20 cellular contexts compared by ENCODE assay signal in genomic region chr2:71555798-71556454, GRCh38.
DNase-seq lines count a peak whose midpoint lies in the region; ATAC-seq, FAIRE-seq and TF ChIP-seq lines count a peak whose summit lies in the region.
"Had no signal": no experiment of that assay in that cellular context is flagged by ENCODE, and none has a peak within 500 bp of the region (broad histone marks: within the 10 kb centered on the region; RNA-seq: fewer than 3 reads in every experiment).

No MANE protein-coding gene starts in this region.

- H3K4me3 Mint-ChIP-seq in activated CD4-positive, alpha-beta T cell treated with anti-CD3 and anti-CD28 coated beads, Interleukin-2, amount 10 ng/mL, durations not matched to agents 24 days and 14 days, result no peak overlapping the region
- H3K4me3 Mint-ChIP-seq: CD14-positive monocyte, IgD-negative memory B cell had no signal

- TF ChIP-seq EP300 in Ishikawa (IDR thresholded peaks at IDR 0.05; ENCODE audit: borderline replicate concordance), result no peak
- TF ChIP-seq EP300 in HepG2 (IDR thresholded peaks at IDR 0.05; ENCODE audit: low read depth in 2 of 2, low read length in 2 of 2), result peak; percentile 38 to 72; a peak in 2 of 4 replicates
- no peak; the same call in 1 of the 2 replicates for TF ChIP-seq EP300 in HepG2 (CRISPR knock-in tag; IDR thresholded peaks at IDR 0.05; ENCODE audit: borderline replicate concordance)

- TF ChIP-seq POLR2A in HepG2 (IDR thresholded peaks at IDR 0.05; ENCODE audit: insufficient read depth in 1 of 2, low read depth in 2 of 2, low read length in 2 of 2), result no peak; a peak in 2 of 4 replicates

- WGBS in HepG2 (ENCODE audit: low lambda C conversion rate), result 4% methylated on average over 14 of the region's 21 CpGs
- 45 to 47% methylated on average over 21 of the region's 21 CpGs for WGBS in pancreas, 2 donors

- TF ChIP-seq CTCF in HepG2 (CRISPR knock-in tag; IDR thresholded peaks at IDR 0.05) (peak; percentile 24; the same call in 1 of the 2 replicates), pancreas (IDR thresholded peaks at IDR 0.05) (no peak)

- H4K20me1 ChIP-seq in HepG2 (ENCODE audit: insufficient read depth, low read length), result no peaks in the 10 kb centered on the region

- peak overlapping the region; percentile 74 for H3K4me2 ChIP-seq in HepG2 (ENCODE audit: low read depth, low read length)
- H3K4me2 ChIP-seq: A549 had no signal

- H3K36me3 ChIP-seq in HepG2 (replicated peaks in 1 of 2; ENCODE audit: control insufficient read depth in 1 of 2, insufficient read depth in 2 of 2, low read length in 2 of 2) (no peaks in the 10 kb centered on the region), pancreas (no peaks in the 10 kb centered on the region)
- H3K36me3 ChIP-seq: HAP-1 had no signal

- in situ Hi-C loops in HepG2 (cut with HindIII; ENCODE audit: extremely low pct_ligation_motif_present, low pct_unique_long_range_greater_than_20kb), result no loop called here

- H3K27me3 ChIP-seq in HepG2 (ENCODE audit: control insufficient read depth in 1 of 2, insufficient read depth in 2 of 2, low read length in 2 of 2), result peaks cover 0 to 3% of the 10 kb centered on the region in 2 experiments; a peak in 4 of 5 replicates
- no peaks in the 10 kb centered on the region for H3K27me3 ChIP-seq in pancreas

- H2AFZ ChIP-seq in HepG2 (ENCODE audit: low read length), result no peak overlapping the region

- no peak overlapping the region for H3K27ac Mint-ChIP-seq in activated CD4-positive, alpha-beta T cell treated with anti-CD3 and anti-CD28 coated beads, Interleukin-2, amount 10 ng/mL, durations not matched to agents 24 days and 14 days
- H3K27ac Mint-ChIP-seq: IgD-negative memory B cell had no signal

- ATAC-seq in HepG2 (peak; percentile 64), pancreas (peak; percentile 45 to 82 (median 68))
- ATAC-seq: A549 had no signal

- peak overlapping the region in 2 of 3 experiments; percentile 6 to 53; a peak in 4 of 6 replicates for H3K4me3 ChIP-seq in HepG2 (replicated peaks in 1 of 3; ENCODE audit: insufficient read depth in 1 of 3, low read depth in 2 of 3, low read length in 3 of 3)
- no peak overlapping the region for H3K4me3 ChIP-seq in pancreas
- H3K4me3 ChIP-seq: A549, HAP-1 had no signal

- no peak for TF ChIP-seq RAD21 in Ishikawa (IDR thresholded peaks at IDR 0.05; ENCODE audit: low read depth)
- no peak for TF ChIP-seq RAD21 in HepG2 (CRISPR knock-in tag; IDR thresholded peaks at IDR 0.05)

- POLR2A ChIA-PET in HepG2 (lab: Yijun Ruan, JAX), result no interaction called here

- H3K9me3 ChIP-seq in HepG2 (ENCODE audit: low read length), result no peaks in the 10 kb centered on the region
- no peaks in the 10 kb centered on the region for H3K9me3 ChIP-seq in pancreas
- H3K9me3 ChIP-seq: A549, Caco-2, HAP-1 had no signal

- no peaks in the 10 kb centered on the region for H3K4me1 Mint-ChIP-seq in activated CD4-positive, alpha-beta T cell treated with anti-CD3 and anti-CD28 coated beads, Interleukin-2, amount 10 ng/mL, durations not matched to agents 24 days and 14 days
- H3K4me1 Mint-ChIP-seq: CD14-positive monocyte, IgD-negative memory B cell had no signal

- H3K4me1 ChIP-seq in HepG2 (ENCODE audit: insufficient read depth, low read length) (peaks cover 67% of the 10 kb centered on the region), pancreas (no peaks in the 10 kb centered on the region)
- H3K4me1 ChIP-seq: HAP-1 had no signal

- peak; percentile 26 for FAIRE-seq in HepG2 (lab: Jason Lieb, UNC)
- FAIRE-seq in pancreas (lab: Jason Lieb, UNC), result no peak
- FAIRE-seq: A549 had no signal

- CTCF ChIA-PET in HepG2 (lab: Yijun Ruan, JAX; ENCODE audit: low intra/inter-chr PET ratio, low total read pairs), result no interaction called here

- no peaks in the 10 kb centered on the region for H3K9me3 Mint-ChIP-seq in activated CD4-positive, alpha-beta T cell treated with anti-CD3 and anti-CD28 coated beads, Interleukin-2, amount 10 ng/mL, durations not matched to agents 24 days and 14 days
- H3K9me3 Mint-ChIP-seq: CD14-positive monocyte, IgD-negative memory B cell had no signal

- BruUV-seq in HepG2 (replicated peaks; lab: Mats Ljungman, UMichigan), result no TSS peak

- H3K27ac ChIP-seq in HepG2 (ENCODE audit: extremely low read length, insufficient read depth, low read length) (peak overlapping the region; percentile 37), pancreas (peak overlapping the region; percentile 18 to 55 (median 36))
- H3K27ac ChIP-seq: A549 had no signal

- intact Hi-C loops in HepG2 (cut with micrococcal nuclease; ENCODE audit: unreplicated experiment) (no loop called here), pancreas (cut with DNase I) (no loop called here)
- intact Hi-C loops in activated CD4-positive, alpha-beta T cell treated with anti-CD3 and anti-CD28 coated beads, Interleukin-2, amount 10 ng/mL, durations not matched to agents 24 days and 14 days (cut with micrococcal nuclease), result no loop called here

- H3K36me3 Mint-ChIP-seq in activated CD4-positive, alpha-beta T cell treated with anti-CD3 and anti-CD28 coated beads, Interleukin-2, amount 10 ng/mL, durations not matched to agents 24 days and 14 days (ENCODE audit: low read depth), result no peaks in the 10 kb centered on the region
- H3K36me3 Mint-ChIP-seq: IgD-negative memory B cell had no signal

- H3K9ac ChIP-seq in HepG2 (ENCODE audit: insufficient read depth, low read depth, low read length), result peak overlapping the region; percentile 33

- no peaks in the 10 kb centered on the region for H3K79me2 ChIP-seq in HepG2 (ENCODE audit: insufficient read depth, low read length)

- H3K27me3 Mint-ChIP-seq in activated CD4-positive, alpha-beta T cell treated with anti-CD3 and anti-CD28 coated beads, Interleukin-2, amount 10 ng/mL, durations not matched to agents 24 days and 14 days, result no peaks in the 10 kb centered on the region

- peak; percentile 17 for DNase-seq in COLO668 (lab: John Stamatoyannopoulos, UW; ENCODE audit: unreplicated experiment)
- peak; percentile 52 for DNase-seq in HepG2 (ENCODE audit: low spot score)
- DNase-seq in pancreas, result peak in 4 of 6 donors; percentile 39 to 60 (median 56)
- no peak for DNase-seq in cortex of kidney (lab: John Stamatoyannopoulos, UW)
- no peak for DNase-seq in activated CD4-positive, alpha-beta T cell treated with anti-CD3 and anti-CD28 coated beads, Interleukin-2, amount 10 ng/mL, durations not matched to agents 24 days and 14 days
- DNase-seq in OCI-M1 (lab: John Stamatoyannopoulos, UW), result no peak
- DNase-seq in stimulated activated naive CD4-positive, alpha-beta T cell (lab: John Stamatoyannopoulos, UW), result no peak
- DNase-seq: Caco-2; DMS53; MV-4-11; NCI-H1436; NCI-H2081; NCI-H2227 treated with DMSO at 0.1 percent for 48 hours; NCI-H69; NK-92 treated with Interleukin-12 subunit alpha and Interleukin-12 subunit beta, amount 100 ng/mL, for 24 hours had no signal

TF ChIP-seq in Ishikawa, 13 proteins besides CTCF, POLR2A, EP300 and RAD21 (continues in another document):
- TF ChIP-seq MAX (IDR thresholded peaks at IDR 0.05) (no peak), NFIC (IDR thresholded peaks at IDR 0.05) (peak; percentile 13; the same call in 1 of the 2 replicates), ZBTB7A (IDR thresholded peaks at IDR 0.05; ENCODE audit: low read depth) (no peak), FOXM1 (IDR thresholded peaks at IDR 0.05; ENCODE audit: borderline replicate concordance, low read depth) (no peak), TCF12 (IDR thresholded peaks at IDR 0.05; ENCODE audit: low read depth) (0 out of 2 replicates have a peak, but pooled peaks have one; percentile 51), TEAD4 (IDR thresholded peaks at IDR 0.05) (no peak)

TF ChIP-seq in HepG2, 621 proteins besides CTCF, POLR2A, EP300 and RAD21 (continues in another document):
- TF ChIP-seq MYC (CRISPR knock-in tag; IDR thresholded peaks at IDR 0.05; ENCODE audit: borderline replicate concordance) (peak; percentile 78; the same call in 1 of the 2 replicates), HNF1B (CRISPR knock-in tag; IDR thresholded peaks at IDR 0.05) (peak; percentile 34; the same call in 1 of the 2 replicates), ZNF710 (CRISPR knock-in tag; IDR thresholded peaks at IDR 0.05; ENCODE audit: borderline replicate concordance) (peak; percentile 72), SMAD9 (CRISPR knock-in tag; IDR thresholded peaks at IDR 0.05) (no peak), ZKSCAN5 (CRISPR knock-in tag; IDR thresholded peaks at IDR 0.05) (peak; percentile 62; the same call in 1 of the 2 replicates), TGIF2 (CRISPR knock-in tag; IDR thresholded peaks at IDR 0.05) (no peak)

Comparison
In these comparisons a context has a peak if more than half of its experiments do, and no peak if none do; other contexts are left out.
1. DNase-seq: peak in COLO668 (single experiment), HepG2 (single experiment) and pancreas (4 of 6); none in cortex of kidney (single experiment), activated CD4-positive, alpha-beta T cell treated with anti-CD3 and anti-CD28 coated beads, Interleukin-2, amount 10 ng/mL, durations not matched to agents 24 days and 14 days (single experiment), OCI-M1 (single experiment) and stimulated activated naive CD4-positive, alpha-beta T cell (0 of 6).
2. H3K4me3 ChIP-seq: peak in HepG2 (2 of 3); none in pancreas (0 of 4).